ENCODE assay signal across 16 cellular contexts in the genomic region with DNA sequence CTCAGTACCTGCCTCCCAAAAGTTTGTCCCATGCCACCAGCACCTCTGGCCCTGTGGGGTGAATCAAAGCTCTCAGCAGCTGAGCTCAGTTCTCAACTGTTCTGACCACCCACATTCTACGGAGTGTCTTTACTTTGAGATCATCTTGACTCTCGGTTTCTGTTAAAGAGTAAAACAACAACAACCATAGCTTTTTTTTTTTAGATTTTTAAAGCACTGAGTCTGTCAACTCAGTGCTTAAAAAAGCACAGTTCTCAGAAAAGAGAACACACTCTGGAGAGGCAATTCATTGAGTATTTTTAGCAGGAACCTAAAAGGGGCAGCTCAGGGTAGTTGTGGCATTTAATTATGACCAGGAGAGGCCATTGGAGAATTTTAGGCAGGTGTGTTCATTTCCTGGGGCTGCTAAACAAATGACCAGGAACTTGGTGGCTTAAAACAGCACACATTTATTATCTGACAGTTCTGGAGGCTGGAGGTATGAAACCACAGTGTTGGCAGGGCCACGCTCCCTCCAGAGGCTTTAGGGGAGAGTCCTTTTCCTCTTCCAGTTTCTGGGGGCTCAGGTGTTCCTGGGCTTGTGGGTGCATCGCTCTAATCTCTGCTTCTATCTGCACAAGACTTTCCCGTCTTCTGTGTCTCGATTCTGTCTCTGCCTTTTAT. TPM values are rescaled to one million over a fixed set of nuclear protein-coding genes. Genes with fewer than 3 reads are reported as not detected.
DNase-seq lines count a peak whose midpoint lies in the region; ATAC-seq and TF ChIP-seq lines count a peak whose summit lies in the region.
"Had no signal": no experiment of that assay in that cellular context is flagged by ENCODE, and none has a peak within 500 bp of the region (broad histone marks: within the 10 kb centered on the region; RNA-seq: fewer than 3 reads in every experiment).

No MANE protein-coding gene starts in this region.

- H3K36me3 ChIP-seq in gastroesophageal sphincter = no peaks in the 10 kb centered on the region
- H3K36me3 ChIP-seq: colonic mucosa had no signal

- TF ChIP-seq CTCF in gastroesophageal sphincter (IDR thresholded peaks at IDR 0.05) = no peak

- peak overlapping the region; percentile 56 for H3K27ac Mint-ChIP-seq in central memory CD8-positive, alpha-beta T cell (ENCODE audit: low read depth)
- no peak overlapping the region for H3K27ac Mint-ChIP-seq in activated naive CD8-positive, alpha-beta T cell treated with anti-CD3 and anti-CD28 coated beads, Interleukin-2, amount 50 U/mL, for 24 hours
- H3K27ac Mint-ChIP-seq: CD8-positive, alpha-beta T cell had no signal

- peaks cover 33% of the 10 kb centered on the region for H3K27me3 Mint-ChIP-seq in central memory CD8-positive, alpha-beta T cell
- H3K27me3 Mint-ChIP-seq in activated naive CD8-positive, alpha-beta T cell treated with anti-CD3 and anti-CD28 coated beads, Interleukin-2, amount 50 U/mL, for 24 hours = peaks cover 2% of the 10 kb centered on the region

- ATAC-seq in GM18519 (IDR thresholded peaks at IDR 0.05; ENCODE audit: low FRiP score, unreplicated experiment) = peak; percentile 60
- peak; percentile 89 for ATAC-seq in GM21447 (IDR thresholded peaks at IDR 0.05; ENCODE audit: unreplicated experiment)
- peak; percentile 78 for ATAC-seq in HG03066 (IDR thresholded peaks at IDR 0.05; ENCODE audit: low read depth, unreplicated experiment)
- no peak for ATAC-seq in central memory CD8-positive, alpha-beta T cell (replicated peaks; ENCODE audit: extremely low read depth, poor library complexity, severe bottlenecking)
- ATAC-seq in activated naive CD8-positive, alpha-beta T cell treated with anti-CD3 and anti-CD28 coated beads, Interleukin-2, amount 50 U/mL, for 24 hours = no peak
- ATAC-seq in gastroesophageal sphincter = no peak
- ATAC-seq in GM18517 (IDR thresholded peaks at IDR 0.05; ENCODE audit: unreplicated experiment) = no peak
- ATAC-seq: CD8-positive, alpha-beta T cell had no signal

- H3K36me3 Mint-ChIP-seq in central memory CD8-positive, alpha-beta T cell (ENCODE audit: insufficient read depth) = no peaks in the 10 kb centered on the region
- no peaks in the 10 kb centered on the region for H3K36me3 Mint-ChIP-seq in activated naive CD8-positive, alpha-beta T cell treated with anti-CD3 and anti-CD28 coated beads, Interleukin-2, amount 50 U/mL, for 24 hours (ENCODE audit: low read depth)
- H3K36me3 Mint-ChIP-seq: CD8-positive, alpha-beta T cell had no signal

- no peak for TF ChIP-seq EP300 in gastroesophageal sphincter (IDR thresholded peaks at IDR 0.05)

- H3K27ac ChIP-seq in gastroesophageal sphincter = no peak overlapping the region
- H3K27ac ChIP-seq: colonic mucosa had no signal

- TF ChIP-seq POLR2A in gastroesophageal sphincter (IDR thresholded peaks at IDR 0.05) = no peak

- H3K4me1 ChIP-seq in gastroesophageal sphincter = peaks cover 0 to 5% (median 0%) of the 10 kb centered on the region in 3 donors
- H3K4me1 ChIP-seq: colonic mucosa had no signal

- no peak for DNase-seq in central memory CD8-positive, alpha-beta T cell (ENCODE audit: low spot score in 2 of 2)
- no peak for DNase-seq in activated naive CD8-positive, alpha-beta T cell treated with anti-CD3 and anti-CD28 coated beads, Interleukin-2, amount 50 U/mL, for 24 hours
- DNase-seq in NCI-H2107 treated with DMSO at 0.1 percent for 48 hours (lab: John Stamatoyannopoulos, UW; ENCODE audit: unreplicated experiment) = no peak
- DNase-seq: activated effector memory CD4-positive, alpha-beta T cell treated with Interleukin-2 at 50 U/mL for 16 hours; CD8-positive, alpha-beta T cell; colonic mucosa; foreskin melanocyte; NCI-H187 treated with DMSO at 0.1 percent for 48 hours; trophoblast cell had no signal

- no peak overlapping the region for H3K4me3 Mint-ChIP-seq in central memory CD8-positive, alpha-beta T cell
- no peak overlapping the region for H3K4me3 Mint-ChIP-seq in activated naive CD8-positive, alpha-beta T cell treated with anti-CD3 and anti-CD28 coated beads, Interleukin-2, amount 50 U/mL, for 24 hours
- H3K4me3 Mint-ChIP-seq: CD8-positive, alpha-beta T cell had no signal

- no peaks in the 10 kb centered on the region for H3K9me3 ChIP-seq in gastroesophageal sphincter
- H3K9me3 ChIP-seq: colonic mucosa had no signal

- H3K9me3 Mint-ChIP-seq in central memory CD8-positive, alpha-beta T cell = no peaks in the 10 kb centered on the region
- no peaks in the 10 kb centered on the region for H3K9me3 Mint-ChIP-seq in activated naive CD8-positive, alpha-beta T cell treated with anti-CD3 and anti-CD28 coated beads, Interleukin-2, amount 50 U/mL, for 24 hours
- H3K9me3 Mint-ChIP-seq: CD8-positive, alpha-beta T cell had no signal

- 85 to 97% methylated on average over 2 to 4 of the region's 6 CpGs for WGBS in gastroesophageal sphincter (ENCODE audit: low coverage in 1 of 2), 2 donors

- H3K4me1 Mint-ChIP-seq in central memory CD8-positive, alpha-beta T cell = no peaks in the 10 kb centered on the region
- H3K4me1 Mint-ChIP-seq in activated naive CD8-positive, alpha-beta T cell treated with anti-CD3 and anti-CD28 coated beads, Interleukin-2, amount 50 U/mL, for 24 hours = no peaks in the 10 kb centered on the region

- H3K4me3 ChIP-seq in gastroesophageal sphincter = no peak overlapping the region
- H3K4me3 ChIP-seq: colonic mucosa had no signal

- no peaks in the 10 kb centered on the region for H3K27me3 ChIP-seq in gastroesophageal sphincter
- H3K27me3 ChIP-seq: colonic mucosa had no signal

RNA-seq across cellular contexts. Expression of gene WFIKKN2, which starts 6.7 kb away (rescaled TPM):
- total RNA-seq in gastroesophageal sphincter = under 1 TPM; 0.16 to 0.69 (median 0.36) TPM
- total RNA-seq: CD8-positive, alpha-beta T cell; lung microvascular endothelial cell; renal cortical epithelial cell had no signal

RNA-seq across cellular contexts. Expression of gene TOB1, which starts 37.5 kb away (rescaled TPM):
- total RNA-seq in gastroesophageal sphincter = 10 to 100 TPM; 27.8 to 47.2 (median 29.6) TPM

Comparison
In these comparisons a context has a peak if more than half of its experiments do, and no peak if none do; other contexts are left out.
1. ATAC-seq: peak in GM18519 (single experiment), GM21447 (single experiment) and HG03066 (single experiment); none in central memory CD8-positive, alpha-beta T cell (single experiment), activated naive CD8-positive, alpha-beta T cell treated with anti-CD3 and anti-CD28 coated beads, Interleukin-2, amount 50 U/mL, for 24 hours (single experiment), gastroesophageal sphincter (single experiment) and GM18517 (single experiment).